ENCODE assay signal across 15 cellular contexts in the genomic region with DNA sequence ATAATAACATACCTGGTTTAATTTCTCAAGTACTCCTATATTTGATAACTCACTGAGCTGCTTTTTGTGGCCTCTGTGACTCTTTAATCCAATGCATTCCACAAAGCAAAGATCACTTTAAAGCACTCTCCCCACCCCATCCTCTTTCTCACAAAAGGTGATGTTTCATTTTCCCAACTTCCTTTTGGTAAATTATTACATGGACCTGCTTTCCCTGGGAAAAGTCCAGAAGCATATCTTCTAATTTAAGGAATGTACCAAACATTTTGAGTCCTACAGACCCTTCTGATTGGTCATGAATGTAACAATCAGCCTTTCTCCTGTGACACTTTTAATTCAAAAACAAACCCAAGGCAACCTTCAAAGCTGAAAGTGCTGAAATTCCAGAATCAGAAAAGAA.
DNase-seq lines count a peak whose midpoint lies in the region; ATAC-seq, FAIRE-seq and TF ChIP-seq lines count a peak whose summit lies in the region.
"Had no signal": no experiment of that assay in that cellular context is flagged by ENCODE, and none has a peak within 500 bp of the region (broad histone marks: within the 10 kb centered on the region; RNA-seq: fewer than 3 reads in every experiment).

No MANE protein-coding gene starts in this region.

- H3K4me1 ChIP-seq in HepG2 (ENCODE audit: insufficient read depth, low read length) (peaks cover 32% of the 10 kb centered on the region), upper lobe of right lung (peaks cover 6% of the 10 kb centered on the region), ovary (ENCODE audit: insufficient read depth) (peaks cover 3% of the 10 kb centered on the region)

- POLR2A ChIA-PET in HepG2 (lab: Yijun Ruan, JAX): interaction anchor here (0.5 kb wide), 1 partner anchor 398 kb away, joined by 3 read pairs; no protein-coding TSS in a partner anchor

- H3K4me1 Mint-ChIP-seq in natural killer cell treated with Interleukin-12 subunit alpha and Interleukin-12 subunit beta and Interleukin-15 and Interleukin-18, amount 100 ng/mL, for 72 hours (ENCODE audit: low read depth in 2 of 2): peaks cover 35 to 52% of the 10 kb centered on the region in 2 donors
- peaks cover 50 to 53% of the 10 kb centered on the region in 2 donors for H3K4me1 Mint-ChIP-seq in natural killer cell
- H3K4me1 Mint-ChIP-seq in activated naive CD8-positive, alpha-beta T cell treated with anti-CD3 and anti-CD28 coated beads for 36 hours: peaks cover 60% of the 10 kb centered on the region

- H3K9me3 ChIP-seq in HepG2 (ENCODE audit: low read length) (no peaks in the 10 kb centered on the region), upper lobe of right lung (no peaks in the 10 kb centered on the region), ovary (no peaks in the 10 kb centered on the region)
- H3K9me3 ChIP-seq: heart left ventricle, upper lobe of left lung had no signal

- DNase-seq in natural killer cell treated with Interleukin-12 subunit alpha and Interleukin-12 subunit beta and Interleukin-15 and Interleukin-18, amount 100 ng/mL, for 72 hours (ENCODE audit: low spot score): no peak
- no peak for DNase-seq in natural killer cell
- no peak for DNase-seq in activated naive CD8-positive, alpha-beta T cell treated with anti-CD3 and anti-CD28 coated beads for 36 hours
- peak; percentile 24 for DNase-seq in HepG2 (ENCODE audit: low spot score)
- DNase-seq in upper lobe of right lung: no peak
- no peak for DNase-seq in cerebellum (ENCODE audit: low spot score)
- DNase-seq in ovary: no peak
- DNase-seq in NCI-H2196 treated with DMSO at 0.1 percent for 48 hours (lab: John Stamatoyannopoulos, UW; ENCODE audit: unreplicated experiment): no peak
- DNase-seq: heart left ventricle, NCI-H1417, NCI-H524 treated with DMSO at 0.1 percent for 48 hours, RPMI8226, upper lobe of left lung had no signal

- CTCF ChIA-PET in HepG2 (lab: Yijun Ruan, JAX; ENCODE audit: low intra/inter-chr PET ratio, low total read pairs): no interaction called here

- peaks cover 3% of the 10 kb centered on the region for H3K79me2 ChIP-seq in HepG2 (ENCODE audit: insufficient read depth, low read length)

- H3K36me3 ChIP-seq in HepG2 (replicated peaks in 1 of 2; ENCODE audit: control insufficient read depth in 1 of 2, insufficient read depth in 2 of 2, low read length in 2 of 2): no peaks in the 10 kb centered on the region
- no peaks in the 10 kb centered on the region for H3K36me3 ChIP-seq in upper lobe of right lung
- no peaks in the 10 kb centered on the region for H3K36me3 ChIP-seq in ovary
- H3K36me3 ChIP-seq: heart left ventricle, upper lobe of left lung had no signal

- no peak overlapping the region for H3K27ac Mint-ChIP-seq in natural killer cell treated with Interleukin-12 subunit alpha and Interleukin-12 subunit beta and Interleukin-15 and Interleukin-18, amount 100 ng/mL, for 72 hours
- H3K27ac Mint-ChIP-seq in natural killer cell: no peak overlapping the region
- peak overlapping the region; percentile 16 for H3K27ac Mint-ChIP-seq in activated naive CD8-positive, alpha-beta T cell treated with anti-CD3 and anti-CD28 coated beads for 36 hours

- TF ChIP-seq EP300 in HepG2 (IDR thresholded peaks at IDR 0.05; ENCODE audit: low read depth in 2 of 2, low read length in 2 of 2): no peak
- TF ChIP-seq EP300 in HepG2 (CRISPR knock-in tag; IDR thresholded peaks at IDR 0.05; ENCODE audit: borderline replicate concordance): no peak
- no peak for TF ChIP-seq EP300 in ovary (IDR thresholded peaks at IDR 0.05)

- no peak overlapping the region for H2AFZ ChIP-seq in HepG2 (ENCODE audit: low read length)

- H3K4me3 ChIP-seq in HepG2 (replicated peaks in 1 of 3; ENCODE audit: insufficient read depth in 1 of 3, low read depth in 2 of 3, low read length in 3 of 3): no peak overlapping the region
- H3K4me3 ChIP-seq in upper lobe of right lung: no peak overlapping the region
- H3K4me3 ChIP-seq in ovary: no peak overlapping the region
- H3K4me3 ChIP-seq: heart left ventricle, upper lobe of left lung had no signal

- H3K36me3 Mint-ChIP-seq in natural killer cell treated with Interleukin-12 subunit alpha and Interleukin-12 subunit beta and Interleukin-15 and Interleukin-18, amount 100 ng/mL, for 72 hours: no peaks in the 10 kb centered on the region
- H3K36me3 Mint-ChIP-seq in natural killer cell: no peaks in the 10 kb centered on the region
- peaks cover 24% of the 10 kb centered on the region for H3K36me3 Mint-ChIP-seq in activated naive CD8-positive, alpha-beta T cell treated with anti-CD3 and anti-CD28 coated beads for 36 hours

- no peak for FAIRE-seq in HepG2 (lab: Jason Lieb, UNC)
- FAIRE-seq: endothelial cell of umbilical vein had no signal

- no peak for TF ChIP-seq CTCF in natural killer cell (IDR thresholded peaks at IDR 0.05)
- no peak for TF ChIP-seq CTCF in HepG2 (CRISPR knock-in tag; IDR thresholded peaks at IDR 0.05)
- TF ChIP-seq CTCF in upper lobe of right lung (IDR thresholded peaks at IDR 0.05): no peak
- TF ChIP-seq CTCF in ovary (IDR thresholded peaks at IDR 0.05): no peak

- H3K27ac ChIP-seq in HepG2 (ENCODE audit: extremely low read length, insufficient read depth, low read length): no peak overlapping the region
- no peak overlapping the region for H3K27ac ChIP-seq in upper lobe of right lung
- H3K27ac ChIP-seq in ovary: no peak overlapping the region
- H3K27ac ChIP-seq: heart left ventricle, upper lobe of left lung had no signal

- no peaks in the 10 kb centered on the region; the same call in 1 of the 2 replicates for H4K20me1 ChIP-seq in HepG2 (ENCODE audit: insufficient read depth, low read length)

- H3K9me3 Mint-ChIP-seq in natural killer cell treated with Interleukin-12 subunit alpha and Interleukin-12 subunit beta and Interleukin-15 and Interleukin-18, amount 100 ng/mL, for 72 hours: no peaks in the 10 kb centered on the region
- H3K9me3 Mint-ChIP-seq in natural killer cell: no peaks in the 10 kb centered on the region
- H3K9me3 Mint-ChIP-seq in activated naive CD8-positive, alpha-beta T cell treated with anti-CD3 and anti-CD28 coated beads for 36 hours: peaks cover 2% of the 10 kb centered on the region
- H3K9me3 Mint-ChIP-seq: central memory CD8-positive, alpha-beta T cell had no signal

- intact Hi-C loops in natural killer cell (cut with micrococcal nuclease): no loop called here
- intact Hi-C loops in HepG2 (cut with micrococcal nuclease; ENCODE audit: unreplicated experiment): loop anchor here (5.0 kb wide), 1 partner anchor 71 kb away; a partner anchor contains a TSS
- intact Hi-C loops in upper lobe of right lung (cut with DNase I): no loop called here
- intact Hi-C loops in ovary (cut with DNase I): loop anchor here in 1 of 4 donors (5.0 kb wide), 1 partner anchor 61 kb away; no protein-coding TSS in a partner anchor

- in situ Hi-C loops in HepG2 (cut with HindIII; ENCODE audit: extremely low pct_ligation_motif_present, low pct_unique_long_range_greater_than_20kb): loop anchor here (10.0 kb wide), 1 partner anchor 54 kb away; no protein-coding TSS in a partner anchor

- ATAC-seq in natural killer cell treated with Interleukin-12 subunit alpha and Interleukin-12 subunit beta and Interleukin-15 and Interleukin-18, amount 100 ng/mL, for 72 hours: no peak
- ATAC-seq in natural killer cell (no peak), HepG2 (no peak; the same call in 1 of the 3 replicates), upper lobe of right lung (peak; percentile 63)
- ATAC-seq: heart left ventricle had no signal

- H3K4me2 ChIP-seq in HepG2 (ENCODE audit: low read depth, low read length): no peak overlapping the region

- TF ChIP-seq POLR2A in HepG2 (IDR thresholded peaks at IDR 0.05; ENCODE audit: insufficient read depth in 1 of 2, low read depth in 2 of 2, low read length in 2 of 2) (no peak), ovary (IDR thresholded peaks at IDR 0.05) (no peak)

- no TSS peak for BruUV-seq in HepG2 (replicated peaks; lab: Mats Ljungman, UMichigan)

- H3K9ac ChIP-seq in HepG2 (ENCODE audit: insufficient read depth, low read depth, low read length): no peak overlapping the region

- H3K4me3 Mint-ChIP-seq in natural killer cell treated with Interleukin-12 subunit alpha and Interleukin-12 subunit beta and Interleukin-15 and Interleukin-18, amount 100 ng/mL, for 72 hours: peak overlapping the region; percentile 56
- H3K4me3 Mint-ChIP-seq in natural killer cell: no peak overlapping the region
- H3K4me3 Mint-ChIP-seq in activated naive CD8-positive, alpha-beta T cell treated with anti-CD3 and anti-CD28 coated beads for 36 hours: no peak overlapping the region
- H3K4me3 Mint-ChIP-seq: central memory CD8-positive, alpha-beta T cell had no signal

- H3K27me3 ChIP-seq in HepG2 (ENCODE audit: control insufficient read depth in 1 of 2, insufficient read depth in 2 of 2, low read length in 2 of 2) (no peaks in the 10 kb centered on the region), upper lobe of right lung (no peaks in the 10 kb centered on the region), ovary (no peaks in the 10 kb centered on the region)
- H3K27me3 ChIP-seq: heart left ventricle, upper lobe of left lung had no signal

- no peaks in the 10 kb centered on the region for H3K27me3 Mint-ChIP-seq in natural killer cell treated with Interleukin-12 subunit alpha and Interleukin-12 subunit beta and Interleukin-15 and Interleukin-18, amount 100 ng/mL, for 72 hours
- H3K27me3 Mint-ChIP-seq in natural killer cell (ENCODE audit: low read depth in 2 of 2): no peaks in the 10 kb centered on the region
- no peaks in the 10 kb centered on the region for H3K27me3 Mint-ChIP-seq in activated naive CD8-positive, alpha-beta T cell treated with anti-CD3 and anti-CD28 coated beads for 36 hours
- H3K27me3 Mint-ChIP-seq: central memory CD8-positive, alpha-beta T cell had no signal

- no peak for TF ChIP-seq RAD21 in HepG2 (CRISPR knock-in tag; IDR thresholded peaks at IDR 0.05)

TF ChIP-seq in HepG2, 621 proteins besides CTCF, POLR2A, EP300 and RAD21 (continues in another document):
- TF ChIP-seq ZNF431 (CRISPR knock-in tag; IDR thresholded peaks at IDR 0.05; ENCODE audit: borderline replicate concordance, low read depth): no peak
- TF ChIP-seq, protein P1, sequence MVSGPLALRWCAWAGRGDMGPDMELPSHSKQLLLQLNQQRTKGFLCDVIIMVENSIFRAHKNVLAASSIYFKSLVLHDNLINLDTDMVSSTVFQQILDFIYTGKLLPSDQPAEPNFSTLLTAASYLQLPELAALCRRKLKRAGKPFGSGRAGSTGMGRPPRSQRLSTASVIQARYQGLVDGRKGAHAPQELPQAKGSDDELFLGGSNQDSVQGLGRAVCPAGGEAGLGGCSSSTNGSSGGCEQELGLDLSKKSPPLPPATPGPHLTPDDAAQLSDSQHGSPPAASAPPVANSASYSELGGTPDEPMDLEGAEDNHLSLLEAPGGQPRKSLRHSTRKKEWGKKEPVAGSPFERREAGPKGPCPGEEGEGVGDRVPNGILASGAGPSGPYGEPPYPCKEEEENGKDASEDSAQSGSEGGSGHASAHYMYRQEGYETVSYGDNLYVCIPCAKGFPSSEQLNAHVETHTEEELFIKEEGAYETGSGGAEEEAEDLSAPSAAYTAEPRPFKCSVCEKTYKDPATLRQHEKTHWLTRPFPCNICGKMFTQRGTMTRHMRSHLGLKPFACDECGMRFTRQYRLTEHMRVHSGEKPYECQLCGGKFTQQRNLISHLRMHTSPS (CRISPR knock-in tag; IDR thresholded peaks at IDR 0.05; ENCODE audit: low read depth): no peak
